20 cellular contexts compared by ENCODE assay signal in genomic region chr17:62670202-62670821, GRCh38. TPM values are rescaled to one million over a fixed set of nuclear protein-coding genes. Genes with fewer than 3 reads are reported as not detected.
DNase-seq lines count a peak whose midpoint lies in the region; ATAC-seq, FAIRE-seq and TF ChIP-seq lines count a peak whose summit lies in the region.
"Had no signal": no experiment of that assay in that cellular context is flagged by ENCODE, and none has a peak within 500 bp of the region (broad histone marks: within the 10 kb centered on the region; RNA-seq: fewer than 3 reads in every experiment).

No MANE protein-coding gene starts in this region.

- no peaks in the 10 kb centered on the region for H3K36me3 Mint-ChIP-seq in glutamatergic neuron (ENCODE audit: unreplicated experiment)
- H3K36me3 Mint-ChIP-seq in activated naive CD4-positive, alpha-beta T cell treated with anti-CD3 and anti-CD28 coated beads, Interleukin-2, amount 10 ng/mL, durations not matched to agents 7 days and 5 days: no peaks in the 10 kb centered on the region
- H3K36me3 Mint-ChIP-seq: activated naive CD8-positive, alpha-beta T cell treated with anti-CD3 and anti-CD28 coated beads for 36 hours; brain had no signal

- no peak overlapping the region for H3K4me3 Mint-ChIP-seq in glutamatergic neuron (ENCODE audit: unreplicated experiment)
- no peak overlapping the region for H3K4me3 Mint-ChIP-seq in activated naive CD4-positive, alpha-beta T cell treated with anti-CD3 and anti-CD28 coated beads, Interleukin-2, amount 10 ng/mL, durations not matched to agents 7 days and 5 days
- H3K4me3 Mint-ChIP-seq: activated naive CD8-positive, alpha-beta T cell treated with anti-CD3 and anti-CD28 coated beads for 36 hours; activated T-cell treated with anti-CD3 and anti-CD28 coated beads, Interleukin-2, amount 50 U/mL, for 24 hours; brain had no signal

- intact Hi-C loops in GM12878 (cut with micrococcal nuclease; ENCODE audit: unreplicated experiment): no loop called here

- no peak overlapping the region for H2AFZ ChIP-seq in SK-N-SH (ENCODE audit: low read depth)
- no peak overlapping the region for H2AFZ ChIP-seq in GM12878 (ENCODE audit: control insufficient read depth, low read depth, low read length)

- POLR2A ChIA-PET in SK-N-SH (lab: Yijun Ruan, JAX): no interaction called here
- POLR2A ChIA-PET in GM12878 (lab: Charles Lee): no interaction called here

- TF ChIP-seq CTCF in SK-N-SH (IDR thresholded peaks at IDR 0.05) (no peak), GM12878 (IDR thresholded peaks at IDR 0.05 in 2 of 3, conservative IDR thresholded peaks at IDR 0.05 in 1 of 3; ENCODE audit: control insufficient read depth in 2 of 3, extremely low read depth in 1 of 3, insufficient read depth in 1 of 3, low read depth in 3 of 3, low read length in 3 of 3) (no peak), suprapubic skin (IDR thresholded peaks at IDR 0.05) (no peak), glutamatergic neuron (IDR thresholded peaks at IDR 0.05; ENCODE audit: partially characterized antibody, unreplicated experiment) (no peak)

- TF ChIP-seq EP300 in SK-N-SH (IDR thresholded peaks at IDR 0.05; ENCODE audit: borderline replicate concordance in 1 of 2, low read depth in 1 of 2, low read length in 1 of 2) (no peak), GM12878 (IDR thresholded peaks at IDR 0.05; ENCODE audit: borderline replicate concordance in 1 of 2, control insufficient read depth in 1 of 2, low read depth in 2 of 2, low read length in 2 of 2) (no peak), suprapubic skin (IDR thresholded peaks at IDR 0.05) (no peak)

- no peak overlapping the region for H3K27ac Mint-ChIP-seq in glutamatergic neuron (ENCODE audit: unreplicated experiment)
- no peak overlapping the region for H3K27ac Mint-ChIP-seq in activated naive CD4-positive, alpha-beta T cell treated with anti-CD3 and anti-CD28 coated beads, Interleukin-2, amount 10 ng/mL, durations not matched to agents 7 days and 5 days
- H3K27ac Mint-ChIP-seq: activated naive CD8-positive, alpha-beta T cell treated with anti-CD3 and anti-CD28 coated beads for 36 hours; activated T-cell treated with anti-CD3 and anti-CD28 coated beads, Interleukin-2, amount 50 U/mL, for 24 hours; brain had no signal

- ATAC-seq in SK-N-SH treated with all-trans-retinoic acid at 6 μM for 48 hours (no peak), GM12878 (no peak)
- ATAC-seq: left lung had no signal

- H3K9me3 Mint-ChIP-seq in glutamatergic neuron (ENCODE audit: unreplicated experiment): peaks cover 2% of the 10 kb centered on the region
- no peaks in the 10 kb centered on the region for H3K9me3 Mint-ChIP-seq in activated naive CD4-positive, alpha-beta T cell treated with anti-CD3 and anti-CD28 coated beads, Interleukin-2, amount 10 ng/mL, durations not matched to agents 7 days and 5 days
- H3K9me3 Mint-ChIP-seq: activated naive CD8-positive, alpha-beta T cell treated with anti-CD3 and anti-CD28 coated beads for 36 hours; activated T-cell treated with anti-CD3 and anti-CD28 coated beads, Interleukin-2, amount 50 U/mL, for 24 hours; brain had no signal

- 94% methylated on average over 24 of the region's 24 CpGs for WGBS in SK-N-SH (ENCODE audit: low lambda C conversion rate)
- WGBS in GM12878 (ENCODE audit: insufficient coverage, insufficient replicate concordance, low lambda C conversion rate, missing lambda C conversion rate): 66% methylated on average over 24 of the region's 24 CpGs
- 58% methylated on average over 24 of the region's 24 CpGs for WGBS in suprapubic skin

- H4K20me1 ChIP-seq in SK-N-SH (ENCODE audit: insufficient read depth) (peaks cover 24% of the 10 kb centered on the region), GM12878 (ENCODE audit: control insufficient read depth, insufficient read depth) (peaks cover 2% of the 10 kb centered on the region; the same call in 1 of the 2 replicates)

- peaks cover 59 to 60% of the 10 kb centered on the region in 2 experiments for H3K36me3 ChIP-seq in SK-N-SH (replicated peaks in 1 of 2; ENCODE audit: control insufficient read depth in 1 of 2, insufficient read depth in 2 of 2, low read length in 1 of 2)
- H3K36me3 ChIP-seq in GM12878 (ENCODE audit: control insufficient read depth in 2 of 2, insufficient read depth in 2 of 2, low read length in 1 of 2): no peaks in the 10 kb centered on the region
- peaks cover 10% of the 10 kb centered on the region for H3K36me3 ChIP-seq in suprapubic skin

- CTCF ChIA-PET in SK-N-SH (lab: Yijun Ruan, JAX) (interaction anchor here (1.0 to 8.6 kb wide), 4 partner anchors 10 to 736 kb away, joined by 6 to 67 read pairs (median 30); no protein-coding TSS in a partner anchor), GM12878 (lab: Yijun Ruan, JAX) (interaction anchor here (1.2 kb wide), 1 partner anchor 107 kb away, joined by 4 read pairs; no protein-coding TSS in a partner anchor)
- CTCF ChIA-PET in activated naive CD4-positive, alpha-beta T cell treated with anti-CD3 and anti-CD28 coated beads, Interleukin-2, amount 10 ng/mL, durations not matched to agents 7 days and 5 days (lab: Charles Lee): no interaction called here

- no peak for TF ChIP-seq RAD21 in SK-N-SH (IDR thresholded peaks at IDR 0.05; ENCODE audit: low read length)
- TF ChIP-seq RAD21 in GM12878 (IDR thresholded peaks at IDR 0.05; ENCODE audit: insufficient read depth, low read depth, low read length): no peak

- no peak for FAIRE-seq in GM12878 (lab: Jason Lieb, UNC)
- FAIRE-seq: A204.1, TTC549 had no signal

- RAD21 ChIA-PET in GM12878 (lab: Charles Lee; ENCODE audit: unreplicated experiment): no interaction called here

- H3K27me3 ChIP-seq in SK-N-SH (ENCODE audit: insufficient read depth) (no peaks in the 10 kb centered on the region), GM12878 (replicated peaks in 1 of 2; ENCODE audit: control insufficient read depth in 2 of 2, insufficient read depth in 2 of 2, low read length in 1 of 2) (no peaks in the 10 kb centered on the region; a peak in 1 of 4 replicates), suprapubic skin (no peaks in the 10 kb centered on the region)
- H3K27me3 ChIP-seq: BLaER1 treated with 17β-estradiol and CSF1 and Interleukin-3, amounts not matched to agents 10 nM and 100 nM; left lung had no signal

- H3K9me2 ChIP-seq in SK-N-SH: no peaks in the 10 kb centered on the region

- peaks cover 4% of the 10 kb centered on the region for H3K27me3 Mint-ChIP-seq in glutamatergic neuron (ENCODE audit: unreplicated experiment)
- peaks cover 13% of the 10 kb centered on the region for H3K27me3 Mint-ChIP-seq in activated naive CD4-positive, alpha-beta T cell treated with anti-CD3 and anti-CD28 coated beads, Interleukin-2, amount 10 ng/mL, durations not matched to agents 7 days and 5 days
- H3K27me3 Mint-ChIP-seq: activated naive CD8-positive, alpha-beta T cell treated with anti-CD3 and anti-CD28 coated beads for 36 hours; activated T-cell treated with anti-CD3 and anti-CD28 coated beads, Interleukin-2, amount 50 U/mL, for 24 hours had no signal

- H3K9ac ChIP-seq in SK-N-SH: no peak overlapping the region
- H3K9ac ChIP-seq in GM12878 (ENCODE audit: control insufficient read depth, insufficient read depth, low read length): no peak overlapping the region

- peak; percentile 43 for DNase-seq in SK-N-SH
- no peak for DNase-seq in GM12878 (ENCODE audit: low read depth, low spot score)
- DNase-seq in iPS-NIHi7 (ENCODE audit: extremely low spot score): peak; percentile 89
- peak in 1 of 2 donors; percentile 78 for DNase-seq in suprapubic skin (ENCODE audit: low spot score in 2 of 2)
- DNase-seq in glutamatergic neuron: no peak
- DNase-seq in activated naive CD4-positive, alpha-beta T cell treated with anti-CD3 and anti-CD28 coated beads, Interleukin-2, amount 10 ng/mL, durations not matched to agents 7 days and 5 days: no peak
- no peak for DNase-seq in NCI-H2029 treated with DMSO at 0.1 percent for 48 hours (lab: John Stamatoyannopoulos, UW)
- DNase-seq: activated CD4-positive, alpha-beta T cell treated with anti-CD3 and anti-CD28 coated beads, Interleukin-2, amount 50 U/mL, for 1 hour; activated naive CD8-positive, alpha-beta T cell treated with anti-CD3 and anti-CD28 coated beads for 36 hours; activated T-cell treated with anti-CD3 and anti-CD28 coated beads, Interleukin-2, amount 50 U/mL, for 24 hours; left lung; NCI-H1048; NCI-H2171 treated with DMSO at 0.1 percent for 48 hours; stimulated activated naive CD4-positive, alpha-beta T cell had no signal

- H3F3A ChIP-seq in SK-N-SH (replicated peaks; ENCODE audit: insufficient read depth): peaks cover 21% of the 10 kb centered on the region

- H3K4me1 Mint-ChIP-seq in glutamatergic neuron (ENCODE audit: low read depth, unreplicated experiment): peaks cover 11% of the 10 kb centered on the region
- peaks cover 3% of the 10 kb centered on the region for H3K4me1 Mint-ChIP-seq in activated naive CD4-positive, alpha-beta T cell treated with anti-CD3 and anti-CD28 coated beads, Interleukin-2, amount 10 ng/mL, durations not matched to agents 7 days and 5 days

- H3K4me3 ChIP-seq in SK-N-SH (ENCODE audit: low read depth in 2 of 2, low read length in 1 of 2) (no peak overlapping the region), GM12878 (no peak overlapping the region), suprapubic skin (no peak overlapping the region)
- H3K4me3 ChIP-seq: BLaER1 treated with 17β-estradiol and CSF1 and Interleukin-3, amounts not matched to agents 10 nM and 100 nM; left lung; SK-N-MC had no signal

- TF ChIP-seq POLR2A in GM12878 (IDR thresholded peaks at IDR 0.05; ENCODE audit: low read depth, low read length): no peak
- no peak for TF ChIP-seq POLR2A in suprapubic skin (IDR thresholded peaks at IDR 0.05)

- no TSS peak for BruUV-seq in GM12878 (replicated peaks; lab: Mats Ljungman, UMichigan)

- SMC1A ChIA-PET in GM12878 (lab: Charles Lee; ENCODE audit: uncharacterized antibody, unreplicated experiment): no interaction called here

- H3K4me1 ChIP-seq in SK-N-SH (ENCODE audit: control insufficient read depth in 1 of 2, insufficient read depth in 2 of 2, low read depth in 1 of 2, low read length in 1 of 2) (peaks cover 0 to 20% of the 10 kb centered on the region in 2 experiments; a peak in 1 of 4 replicates), GM12878 (ENCODE audit: control insufficient read depth, insufficient read depth, low read length) (no peaks in the 10 kb centered on the region), suprapubic skin (peaks cover 61% of the 10 kb centered on the region)

- no peaks in the 10 kb centered on the region for H3K9me3 ChIP-seq in SK-N-SH
- H3K9me3 ChIP-seq in GM12878 (replicated peaks; ENCODE audit: control insufficient read depth, insufficient read depth, low read length): no peaks in the 10 kb centered on the region
- H3K9me3 ChIP-seq in suprapubic skin: no peaks in the 10 kb centered on the region
- H3K9me3 ChIP-seq: BLaER1 treated with 17β-estradiol and CSF1 and Interleukin-3, amounts not matched to agents 10 nM and 100 nM; left lung had no signal

- H3K4me2 ChIP-seq in SK-N-SH: no peak overlapping the region
- no peak overlapping the region for H3K4me2 ChIP-seq in GM12878 (ENCODE audit: control insufficient read depth, insufficient read depth)
- H3K4me2 ChIP-seq: BLaER1 treated with 17β-estradiol and CSF1 and Interleukin-3, amounts not matched to agents 10 nM and 100 nM had no signal

- H3K27ac ChIP-seq in SK-N-SH (ENCODE audit: low read depth in 2 of 2, low read length in 1 of 2) (no peak overlapping the region), GM12878 (ENCODE audit: control insufficient read depth, insufficient read depth) (no peak overlapping the region), suprapubic skin (peak overlapping the region; percentile 75)
- H3K27ac ChIP-seq: BLaER1 treated with 17β-estradiol and CSF1 and Interleukin-3, amounts not matched to agents 10 nM and 100 nM; left lung; SK-N-MC had no signal

- peaks cover 48% of the 10 kb centered on the region; the same call in 1 of the 2 replicates for H3K79me2 ChIP-seq in SK-N-SH (ENCODE audit: insufficient read depth)
- no peaks in the 10 kb centered on the region for H3K79me2 ChIP-seq in GM12878 (ENCODE audit: control insufficient read depth, insufficient read depth, low read length)

- in situ Hi-C loops in GM12878 (cut with MboI): no loop called here

RNA-seq across cellular contexts. Expression of gene MRC2, which starts 42.8 kb away (rescaled TPM):
- polyA plus RNA-seq in SK-N-SH (2012; rRNA removed) (112 and 213 TPM in 2 replicates), GM12878 (2011; rRNA removed) (0.06 and 0.19 TPM in 2 replicates), GM12878 (2014; fragmentation: Illumina TruSeq; extraction: Trizol) (0.29 TPM in 1 of 2 replicates, not detected in the other), GM12878 (2014; fragmentation: Nextera tagmentation; extraction: Ambion mirVana) (under 1 TPM in 1 of 2 experiments, not detected in 1; 0.04 TPM), GM12878 (2014; rRNA removed) (0.50 and 0.76 TPM in 2 replicates), GM12878 (2016; fragmentation: Nextera tagmentation; extraction: Ambion mirVana) (under 1 TPM; 0.30 to 0.46 TPM)
- polyA plus RNA-seq in SK-N-SH (2012; cell fraction: cytosol; rRNA removed): 61.2 and 111 TPM in 2 replicates
- 352 and 390 TPM in 2 replicates for polyA plus RNA-seq in SK-N-SH (2012; cell fraction: nucleus; rRNA removed)
- 0.29 and 0.59 TPM in 2 replicates for total RNA-seq in GM12878 (2013; cell fraction: nucleolus; rRNA removed)
- total RNA-seq in GM12878 (2014; rRNA removed) (0.33 and 0.96 TPM in 2 replicates), GM12878 (2014; rRNA removed; fragmentation: Illumina TruSeq; extraction: Trizol) (0.18 and 0.23 TPM in 2 replicates), GM12878 (2021) (0.87 and 1.2 TPM in 2 replicates), suprapubic skin (10 to 100 TPM; 31.4 to 55.2 (median 37.1) TPM), glutamatergic neuron (ENCODE audit: unreplicated experiment) (24.0 TPM)
- 0.72 TPM for polyA plus RNA-seq in GM12878 (2011; ENCODE audit: low read depth)
- 0.12 and 0.22 TPM in 2 replicates for polyA plus RNA-seq in GM12878 (2011; cell fraction: cytosol; rRNA removed)
- polyA plus RNA-seq in GM12878 (2011; cell fraction: nucleus; rRNA removed): 1.3 and 1.8 TPM in 2 replicates
- polyA plus RNA-seq in GM12878 (2012): 1.1 and 1.7 TPM in 2 replicates
- 0.22 and 0.82 TPM in 2 replicates for polyA minus RNA-seq in GM12878 (2011; rRNA and poly(A)+ RNA removed)
- 0.27 and 0.42 TPM in 2 replicates for polyA minus RNA-seq in GM12878 (2011; cell fraction: cytosol; rRNA and poly(A)+ RNA removed)
- polyA minus RNA-seq in GM12878 (2011; cell fraction: nucleus; rRNA and poly(A)+ RNA removed): 0.36 and 0.86 TPM in 2 replicates

Comparison
In these comparisons a context has a peak if more than half of its experiments do, and no peak if none do; other contexts are left out.
1. DNase-seq: peak in SK-N-SH (single experiment) and iPS-NIHi7 (single experiment); none in GM12878 (single experiment), glutamatergic neuron (single experiment), activated naive CD4-positive, alpha-beta T cell treated with anti-CD3 and anti-CD28 coated beads, Interleukin-2, amount 10 ng/mL, durations not matched to agents 7 days and 5 days (single experiment) and NCI-H2029 treated with DMSO at 0.1 percent for 48 hours (single experiment).
2. RNA of gene MRC2, which starts 42.8 kb away (total RNA-seq): 31.4 to 55.2 TPM in suprapubic skin and 24.0 TPM in glutamatergic neuron (single experiment); 0.18 to 1.2 TPM in GM12878; every median in the first group is over 10 times any median in the second.
3. Of the 26 proteins assayed by ChIP-seq in both GM12878 and SK-N-SH: peak only in GM12878: none; only in SK-N-SH: none; in both: PBX3; in neither: 25.